Comparison of ENCODE assay signal across 12 cellular contexts in genomic region chr2:69790601-69790959, GRCh38. TPM values are rescaled to one million over a fixed set of nuclear protein-coding genes. Genes with fewer than 3 reads are reported as not detected.
DNase-seq lines count a peak whose midpoint lies in the region; ATAC-seq and TF ChIP-seq lines count a peak whose summit lies in the region.
"Had no signal": no experiment of that assay in that cellular context is flagged by ENCODE, and none has a peak within 500 bp of the region (broad histone marks: within the 10 kb centered on the region; RNA-seq: fewer than 3 reads in every experiment).

No MANE protein-coding gene starts in this region.

- no peak for DNase-seq in H9
- no peak for DNase-seq in brain microvascular endothelial cell
- no peak for DNase-seq in testis
- no peak for DNase-seq in activated CD4-positive, CD25-positive, alpha-beta regulatory T cell (lab: John Stamatoyannopoulos, UW)
- DNase-seq: activated CD4-positive, alpha-beta T cell treated with anti-CD3 and anti-CD28 coated beads for 36 hours; hippocampal formation; NCI-H2107 had no signal

- TF ChIP-seq POLR2A in testis (IDR thresholded peaks at IDR 0.05), result no peak

- in situ Hi-C loops in brain microvascular endothelial cell (cut with HindIII; ENCODE audit: low pct_ligation_motif_present, low sequenced_read_pairs), result no loop called here

- H3K23me2 ChIP-seq in H9 (ENCODE audit: insufficient read length, low read depth, low read length, poor library complexity, severe bottlenecking), result no peaks in the 10 kb centered on the region

- H2BK12ac ChIP-seq in H9 (ENCODE audit: insufficient read length, low read depth, low read length), result no peak overlapping the region

- no peak overlapping the region for H3K56ac ChIP-seq in H9 (ENCODE audit: insufficient read length, low read depth, low read length)

- H3K4me1 ChIP-seq in H9 (ENCODE audit: insufficient read depth, low read length) (peaks cover 3% of the 10 kb centered on the region; the same call in 1 of the 2 replicates), muscle layer of duodenum (ENCODE audit: control insufficient read depth in 1 of 2, insufficient read depth in 2 of 2, low read length in 2 of 2) (peaks cover 0 to 23% of the 10 kb centered on the region in 2 donors), testis (peaks cover 25% of the 10 kb centered on the region)

- H4K20me1 ChIP-seq in H9 (ENCODE audit: control insufficient read depth, insufficient read depth, insufficient read length), result no peaks in the 10 kb centered on the region

- no peaks in the 10 kb centered on the region for H3K9me3 ChIP-seq in H9 (ENCODE audit: control insufficient read depth, low read depth, low read length)
- no peaks in the 10 kb centered on the region for H3K9me3 ChIP-seq in muscle layer of duodenum (ENCODE audit: control insufficient read depth in 1 of 2, low read length in 2 of 2)
- H3K9me3 ChIP-seq in testis, result no peaks in the 10 kb centered on the region
- H3K9me3 ChIP-seq: neutrophil had no signal

- H2BK15ac ChIP-seq in H9 (ENCODE audit: low read depth, low read length), result no peak overlapping the region

- no peaks in the 10 kb centered on the region for H3K79me1 ChIP-seq in H9 (ENCODE audit: insufficient read depth, low read depth, low read length, poor library complexity, severe bottlenecking)

- no peak overlapping the region for H4K5ac ChIP-seq in H9 (ENCODE audit: insufficient read length, low read depth, low read length)

- no peak overlapping the region for H3K4me3 Mint-ChIP-seq in H9
- H3K4me3 Mint-ChIP-seq: activated CD4-positive, alpha-beta T cell treated with anti-CD3 and anti-CD28 coated beads for 36 hours had no signal

- no peak overlapping the region for H2AFZ ChIP-seq in H9 (ENCODE audit: low read length)

- H3K4me1 Mint-ChIP-seq in H9, result peaks cover 15 to 26% of the 10 kb centered on the region in 2 experiments

- no CpG with 5 or more reads among the region's 1 CpG for WGBS in H9 (ENCODE audit: extremely low coverage, insufficient read length, low lambda C conversion rate)
- 25 to 52% methylated on average over 1 of the region's 1 CpG for WGBS in testis, 2 donors

- H3K27ac ChIP-seq in H9 (ENCODE audit: insufficient read length, low read depth, low read length), result no peak overlapping the region
- peak overlapping the region; percentile 97 for H3K27ac ChIP-seq in brain microvascular endothelial cell
- H3K27ac ChIP-seq in muscle layer of duodenum (ENCODE audit: low read length), result peak overlapping the region; percentile 76
- H3K27ac ChIP-seq in testis, result peak overlapping the region; percentile 81 to 85
- H3K27ac ChIP-seq: neutrophil had no signal

- ATAC-seq in HG02571 (IDR thresholded peaks at IDR 0.05; ENCODE audit: unreplicated experiment) (no peak), HG03196 (IDR thresholded peaks at IDR 0.05; ENCODE audit: unreplicated experiment) (no peak), GM18502 (IDR thresholded peaks at IDR 0.05; ENCODE audit: poor library complexity, unreplicated experiment) (no peak)
- ATAC-seq: activated CD4-positive, alpha-beta T cell treated with anti-CD3 and anti-CD28 coated beads for 36 hours had no signal

- H3K9ac ChIP-seq in H9 (ENCODE audit: extremely low read depth, insufficient read length, low read length), result no peak overlapping the region

- no peak overlapping the region for H2AK5ac ChIP-seq in H9 (ENCODE audit: insufficient read length, low read length)

- H3K27ac Mint-ChIP-seq in H9, result no peak overlapping the region; a peak in 1 of 7 replicates
- H3K27ac Mint-ChIP-seq: activated CD4-positive, alpha-beta T cell treated with anti-CD3 and anti-CD28 coated beads for 36 hours had no signal

- H3K36me3 ChIP-seq in brain microvascular endothelial cell (replicated peaks) (peaks cover 6% of the 10 kb centered on the region), muscle layer of duodenum (ENCODE audit: control insufficient read depth in 1 of 2, insufficient read depth in 2 of 2, low read length in 2 of 2) (peaks cover 11 to 14% of the 10 kb centered on the region in 2 donors), testis (ENCODE audit: low read depth, missing control alignments) (no peaks in the 10 kb centered on the region)

- H3K14ac ChIP-seq in H9 (ENCODE audit: insufficient read depth, low read length), result no peak overlapping the region

- no peak overlapping the region for H3K23ac ChIP-seq in H9 (ENCODE audit: insufficient read length, low read depth, low read length)

- H3T11ph ChIP-seq in H9 (ENCODE audit: low read length), result no peak overlapping the region

- H2BK20ac ChIP-seq in H9 (ENCODE audit: low read depth, low read length, poor library complexity, severe bottlenecking), result peak overlapping the region; percentile 61

- no peaks in the 10 kb centered on the region for H3K27me3 Mint-ChIP-seq in H9 (ENCODE audit: low read depth)
- H3K27me3 Mint-ChIP-seq: activated CD4-positive, alpha-beta T cell treated with anti-CD3 and anti-CD28 coated beads for 36 hours had no signal

- no peak overlapping the region for H3K4ac ChIP-seq in H9 (ENCODE audit: low read depth, low read length)

- H2BK5ac ChIP-seq in H9 (ENCODE audit: insufficient read length, low read length), result no peak overlapping the region

- no peak overlapping the region for H4K91ac ChIP-seq in H9 (ENCODE audit: insufficient read length, low read depth, low read length)

- H3K79me2 ChIP-seq in H9 (ENCODE audit: insufficient read depth, low read length), result no peaks in the 10 kb centered on the region

- H3K9me3 Mint-ChIP-seq in H9, result no peaks in the 10 kb centered on the region

- H3K18ac ChIP-seq in H9 (ENCODE audit: insufficient read length, low read depth, low read length), result no peak overlapping the region

- TF ChIP-seq CTCF in H9 (conservative IDR thresholded peaks at IDR 0.05) (no peak), brain microvascular endothelial cell (IDR thresholded peaks at IDR 0.05; ENCODE audit: low read depth, low read length, missing control alignments) (no peak), testis (IDR thresholded peaks at IDR 0.05) (no peak)

- no peaks in the 10 kb centered on the region for H3K27me3 ChIP-seq in H9 (ENCODE audit: insufficient read depth, low read length)
- H3K27me3 ChIP-seq in brain microvascular endothelial cell (replicated peaks), result no peaks in the 10 kb centered on the region
- H3K27me3 ChIP-seq in muscle layer of duodenum (ENCODE audit: low read depth, low read length), result no peaks in the 10 kb centered on the region
- no peaks in the 10 kb centered on the region for H3K27me3 ChIP-seq in testis
- H3K27me3 ChIP-seq: neutrophil had no signal

- no peak overlapping the region for H3K4me3 ChIP-seq in brain microvascular endothelial cell (ENCODE audit: low read depth, low read length)
- peak overlapping the region; percentile 7 to 30 for H3K4me3 ChIP-seq in muscle layer of duodenum (ENCODE audit: low read depth in 1 of 2, low read length in 2 of 2)
- no peak overlapping the region for H3K4me3 ChIP-seq in testis

- no peak overlapping the region for H2BK120ac ChIP-seq in H9 (ENCODE audit: low read depth, low read length, poor library complexity, severe bottlenecking)

- H4K8ac ChIP-seq in H9 (replicated peaks; ENCODE audit: insufficient read length, low read depth, low read length), result no peak overlapping the region

- no peaks in the 10 kb centered on the region for H3K36me3 Mint-ChIP-seq in H9 (ENCODE audit: insufficient read depth in 1 of 3, low read depth in 3 of 3)

- H3K4me2 ChIP-seq in H9 (ENCODE audit: insufficient read depth, insufficient read length, low read length), result no peak overlapping the region

- intact Hi-C loops in testis (cut with DNase I; ENCODE audit: low total_unique reads), result no loop called here

RNA-seq across cellular contexts. Expression of gene GMCL1, which starts 38.9 kb away (rescaled TPM):
- total RNA-seq in H9 (2021) (18.6 and 20.6 TPM in 2 replicates), testis (10 to 100 TPM; 19.9 to 27.6 TPM)
- 30.5 TPM for polyA plus RNA-seq in testis (ENCODE audit: insufficient read depth, low read depth, low replicate concordance)

RNA-seq across cellular contexts. Expression of gene ANXA4, which starts 48.6 kb away (rescaled TPM):
- total RNA-seq in H9 (2021), result 14.3 and 14.4 TPM in 2 replicates
- total RNA-seq in testis, result 10 to 100 TPM; 27.1 to 30.2 TPM
- 71.2 TPM for polyA plus RNA-seq in testis (ENCODE audit: insufficient read depth, low read depth, low replicate concordance)

Comparison
In these comparisons a context has a peak if more than half of its experiments do, and no peak if none do; other contexts are left out.
1. H3K4me3 ChIP-seq: peak in muscle layer of duodenum (2 of 2); none in brain microvascular endothelial cell (single experiment) and testis (0 of 2).